Comparison of ENCODE assay signal across 9 cellular contexts in genomic region chr19:40467007-40467565, GRCh38. TPM values are rescaled to one million over a fixed set of nuclear protein-coding genes. Genes with fewer than 3 reads are reported as not detected.
DNase-seq lines count a peak whose midpoint lies in the region; ATAC-seq and TF ChIP-seq lines count a peak whose summit lies in the region.
"Had no signal": no experiment of that assay in that cellular context is flagged by ENCODE, and none has a peak within 500 bp of the region (broad histone marks: within the 10 kb centered on the region; RNA-seq: fewer than 3 reads in every experiment).

No MANE protein-coding gene starts in this region.

- H2AK5ac ChIP-seq in mesendoderm (ENCODE audit: low read length): no peak overlapping the region

- no peaks in the 10 kb centered on the region for H3K79me2 ChIP-seq in mesendoderm (ENCODE audit: control insufficient read depth, insufficient read depth, low read length)

- H3K4me3 ChIP-seq in dorsolateral prefrontal cortex (peak overlapping the region; percentile 47 to 97 (median 78)), mesendoderm (ENCODE audit: low read length) (no peak overlapping the region), vagina (peak overlapping the region; percentile 65 to 73)

- no peak for ATAC-seq in activated naive CD4-positive, alpha-beta T cell treated with anti-CD3 and anti-CD28 coated beads, Interleukin-2, amount 50 U/mL, for 72 hours
- ATAC-seq in stimulated activated naive CD8-positive, alpha-beta T cell treated with anti-CD3 and anti-CD28 coated beads, Interleukin-15, Interleukin-2, amounts not matched to agents 100 U/mL and 50 U/mL, for 24 hours: no peak
- no peak for ATAC-seq in HG02642 (IDR thresholded peaks at IDR 0.05; ENCODE audit: poor library complexity, unreplicated experiment)

- H3K36me3 Mint-ChIP-seq in activated naive CD4-positive, alpha-beta T cell treated with anti-CD3 and anti-CD28 coated beads, Interleukin-2, amount 50 U/mL, for 72 hours: peaks cover 7 to 8% of the 10 kb centered on the region in 2 donors

- H3K27ac ChIP-seq in dorsolateral prefrontal cortex (peak overlapping the region in 23 of 59 donors; percentile 8 to 92 (median 81)), mesendoderm (ENCODE audit: low read depth, low read length) (no peak overlapping the region), vagina (peak overlapping the region; percentile 95)

- H2BK120ac ChIP-seq in mesendoderm (ENCODE audit: low read depth, low read length): no peak overlapping the region

- no peaks in the 10 kb centered on the region for H3K9me3 Mint-ChIP-seq in activated naive CD4-positive, alpha-beta T cell treated with anti-CD3 and anti-CD28 coated beads, Interleukin-2, amount 50 U/mL, for 72 hours

- H2BK15ac ChIP-seq in mesendoderm (replicated peaks; ENCODE audit: low read depth): no peak overlapping the region

- peaks cover 5% of the 10 kb centered on the region for H3K4me1 ChIP-seq in mesendoderm (ENCODE audit: control insufficient read depth, low read depth, low read length)
- H3K4me1 ChIP-seq in vagina: peaks cover 39% of the 10 kb centered on the region

- no peak overlapping the region for H4K5ac ChIP-seq in mesendoderm (ENCODE audit: low read length)

- TF ChIP-seq CTCF in dorsolateral prefrontal cortex (IDR thresholded peaks at IDR 0.05 in 54 of 56, conservative IDR thresholded peaks at IDR 0.05 in 2 of 56; ENCODE audit: low read depth in 1 of 56, partially characterized antibody in 56 of 56) (no peak), vagina (IDR thresholded peaks at IDR 0.05) (no peak)

- H3K36me3 ChIP-seq in mesendoderm (ENCODE audit: control insufficient read depth, insufficient read depth, low read length) (no peaks in the 10 kb centered on the region), vagina (no peaks in the 10 kb centered on the region)

- no peak overlapping the region for H4K8ac ChIP-seq in mesendoderm (ENCODE audit: low read depth, low read length)

- no peak overlapping the region for H2BK5ac ChIP-seq in mesendoderm (ENCODE audit: low read length)

- H3K27ac Mint-ChIP-seq in activated naive CD4-positive, alpha-beta T cell treated with anti-CD3 and anti-CD28 coated beads, Interleukin-2, amount 50 U/mL, for 72 hours: peak overlapping the region in 1 of 2 donors; percentile 90

- H3K56ac ChIP-seq in mesendoderm (ENCODE audit: low read length): peak overlapping the region; percentile 38

- WGBS in mesendoderm (ENCODE audit: extremely low coverage, insufficient coverage, low lambda C conversion rate): no CpG with 5 or more reads among the region's 74 CpGs

- H3K9ac ChIP-seq in mesendoderm (ENCODE audit: low read length): no peak overlapping the region

- H3K18ac ChIP-seq in mesendoderm (ENCODE audit: low read length): no peak overlapping the region

- no peak overlapping the region for H3K4me2 ChIP-seq in mesendoderm (ENCODE audit: low read length)

- intact Hi-C loops in dorsolateral prefrontal cortex (cut with DNase I): loop anchor here (2.0 to 10.0 kb wide), 2 partner anchors 62 to 138 kb away; partner anchors contain the start of gene LTBP4 (in 1 of the 2)
- intact Hi-C loops in vagina (cut with DNase I): loop anchor here (10.0 kb wide), 1 partner anchor 168 kb away; no protein-coding TSS in a partner anchor

- peak; percentile 21 to 57 for DNase-seq in activated naive CD4-positive, alpha-beta T cell treated with anti-CD3 and anti-CD28 coated beads, Interleukin-2, amount 50 U/mL, for 72 hours (ENCODE audit: low spot score in 2 of 2)
- no peak for DNase-seq in activated naive CD4-positive, alpha-beta T cell (lab: John Stamatoyannopoulos, UW)
- DNase-seq in dorsolateral prefrontal cortex (peak in 1 of 10 donors; percentile 49), mesendoderm (no peak), vagina (ENCODE audit: extremely low spot score in 2 of 2) (no peak), NCI-H128 (lab: John Stamatoyannopoulos, UW; ENCODE audit: unreplicated experiment) (no peak)
- DNase-seq in stimulated activated naive CD8-positive, alpha-beta T cell treated with anti-CD3 and anti-CD28 coated beads, Interleukin-15, Interleukin-2, amounts not matched to agents 100 U/mL and 50 U/mL, for 24 hours: no peak
- DNase-seq: Karpas-422 had no signal

- no peaks in the 10 kb centered on the region for H3K9me3 ChIP-seq in vagina

- TF ChIP-seq POLR2A in vagina (IDR thresholded peaks at IDR 0.05): no peak

- no peak overlapping the region for H3K4ac ChIP-seq in mesendoderm (ENCODE audit: low read depth, low read length)

- no peak overlapping the region for H3K23ac ChIP-seq in mesendoderm (ENCODE audit: low read length)

- no peaks in the 10 kb centered on the region for H3K79me1 ChIP-seq in mesendoderm (ENCODE audit: low read length)

- no peaks in the 10 kb centered on the region for H3K27me3 ChIP-seq in dorsolateral prefrontal cortex
- peaks cover 10% of the 10 kb centered on the region for H3K27me3 ChIP-seq in mesendoderm (ENCODE audit: insufficient read depth, low read length, poor library complexity)
- H3K27me3 ChIP-seq in vagina: no peaks in the 10 kb centered on the region

RNA-seq across cellular contexts. Expression of gene SPTBN4, which starts 0.3 kb away (rescaled TPM):
- 1 to 10 TPM; 3.7 to 4.2 TPM for total RNA-seq in activated naive CD4-positive, alpha-beta T cell treated with anti-CD3 and anti-CD28 coated beads, Interleukin-2, amount 50 U/mL, for 72 hours
- 100 to 1,000 TPM in 111 of 120 experiments, 10 to 100 TPM in 9; 43.7 to 217 (median 146) TPM for total RNA-seq in dorsolateral prefrontal cortex
- polyA plus RNA-seq in mesendoderm (2013, experiment 1 of 2): 0.25 TPM
- polyA plus RNA-seq in mesendoderm (2013, experiment 2 of 2): 0.22 TPM
- total RNA-seq in vagina: 1.7 TPM

RNA-seq across cellular contexts. Expression of gene BLVRB, which starts 1.5 kb away (rescaled TPM):
- 10 to 100 TPM; 39.7 to 52.2 TPM for total RNA-seq in activated naive CD4-positive, alpha-beta T cell treated with anti-CD3 and anti-CD28 coated beads, Interleukin-2, amount 50 U/mL, for 72 hours
- 10 to 100 TPM; 22.5 to 59.4 (median 36.1) TPM for total RNA-seq in dorsolateral prefrontal cortex
- polyA plus RNA-seq in mesendoderm (2013, experiment 1 of 2): 19.8 TPM
- 20.7 TPM for polyA plus RNA-seq in mesendoderm (2013, experiment 2 of 2)
- 357 TPM for total RNA-seq in vagina

RNA-seq across cellular contexts. Expression of gene SERTAD3, which starts 23.0 kb away (rescaled TPM):
- 10 to 100 TPM; 14.3 to 23.4 TPM for total RNA-seq in activated naive CD4-positive, alpha-beta T cell treated with anti-CD3 and anti-CD28 coated beads, Interleukin-2, amount 50 U/mL, for 72 hours
- total RNA-seq in dorsolateral prefrontal cortex (10 to 100 TPM in 59 of 120 experiments, 1 to 10 TPM in 61; 3.5 to 29.8 (median 9.8) TPM), vagina (42.0 TPM)
- polyA plus RNA-seq in mesendoderm (2013, experiment 1 of 2): 8.4 TPM
- polyA plus RNA-seq in mesendoderm (2013, experiment 2 of 2): 8.1 TPM

RNA-seq across cellular contexts. Expression of gene SERTAD1, which starts 41.3 kb away (rescaled TPM):
- 10 to 100 TPM; 13.8 to 17.9 TPM for total RNA-seq in activated naive CD4-positive, alpha-beta T cell treated with anti-CD3 and anti-CD28 coated beads, Interleukin-2, amount 50 U/mL, for 72 hours
- total RNA-seq in dorsolateral prefrontal cortex (10 to 100 TPM in 13 of 120 experiments, 1 to 10 TPM in 107; 2.3 to 23.0 (median 5.5) TPM), vagina (14.2 TPM)
- 2.3 TPM for polyA plus RNA-seq in mesendoderm (2013, experiment 1 of 2)
- 2.5 TPM for polyA plus RNA-seq in mesendoderm (2013, experiment 2 of 2)

RNA-seq across cellular contexts. Expression of gene PRX, which starts 53.9 kb away (rescaled TPM):
- total RNA-seq in activated naive CD4-positive, alpha-beta T cell treated with anti-CD3 and anti-CD28 coated beads, Interleukin-2, amount 50 U/mL, for 72 hours: 1 to 10 TPM in 1 of 2 donors, under 1 TPM in 1; 0.77 to 1.6 TPM
- total RNA-seq in dorsolateral prefrontal cortex: 10 to 100 TPM in 4 of 120 experiments, 1 to 10 TPM in 116; 1.7 to 19.0 (median 5.1) TPM
- 1.1 TPM for polyA plus RNA-seq in mesendoderm (2013, experiment 1 of 2)
- polyA plus RNA-seq in mesendoderm (2013, experiment 2 of 2): 1.5 TPM
- total RNA-seq in vagina: 3.2 TPM

Comparison
In these comparisons a context has a peak if more than half of its experiments do, and no peak if none do; other contexts are left out.
1. DNase-seq: peak in activated naive CD4-positive, alpha-beta T cell treated with anti-CD3 and anti-CD28 coated beads, Interleukin-2, amount 50 U/mL, for 72 hours (2 of 2); none in activated naive CD4-positive, alpha-beta T cell (0 of 4), mesendoderm (single experiment), vagina (0 of 2), stimulated activated naive CD8-positive, alpha-beta T cell treated with anti-CD3 and anti-CD28 coated beads, Interleukin-15, Interleukin-2, amounts not matched to agents 100 U/mL and 50 U/mL, for 24 hours (single experiment) and NCI-H128 (single experiment).
2. RNA of gene SPTBN4, which starts 0.3 kb away (total RNA-seq): 43.7 to 217 TPM in dorsolateral prefrontal cortex; 3.7 to 4.2 TPM in activated naive CD4-positive, alpha-beta T cell treated with anti-CD3 and anti-CD28 coated beads, Interleukin-2, amount 50 U/mL, for 72 hours and 1.7 TPM in vagina (single experiment); every median in the first group is over 4 times any median in the second.